ENCODE assay signal across 1 cellular context in the genomic region with DNA sequence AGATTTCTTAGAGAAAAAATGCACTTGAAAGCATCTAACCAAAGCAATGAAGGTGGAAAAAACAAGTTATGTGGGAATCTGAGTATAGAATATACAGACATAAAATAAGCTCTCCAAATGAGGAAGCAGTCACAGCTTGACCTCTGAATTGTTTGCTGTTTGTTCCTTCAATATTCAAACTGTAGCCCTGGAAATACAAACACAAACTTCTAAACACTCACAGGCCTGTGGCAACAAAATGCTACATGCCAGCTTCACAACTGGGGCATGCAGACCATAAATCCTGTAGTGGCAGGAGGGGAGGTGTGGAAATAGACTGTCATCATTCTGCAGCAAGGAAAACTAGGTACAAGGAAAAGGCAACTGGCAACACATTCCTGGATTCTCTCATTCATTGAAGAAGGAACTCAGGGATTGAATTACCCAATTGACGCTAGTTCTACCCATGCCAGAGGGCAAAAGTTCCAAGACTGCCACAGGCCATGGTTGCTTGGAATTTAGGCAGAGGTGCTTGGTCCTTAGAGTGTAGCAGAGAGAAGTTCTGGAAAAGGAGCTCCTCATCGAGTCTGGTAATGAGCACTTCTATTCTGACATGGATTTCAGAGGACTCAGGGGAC.
TF ChIP-seq lines count a peak whose summit lies in the region.

No MANE protein-coding gene starts in this region.

TF ChIP-seq in A549, 52 proteins besides CTCF, POLR2A, EP300 and RAD21 (continued from another document):
- no peak for TF ChIP-seq USF2 (IDR thresholded peaks at IDR 0.05)
- no peak for TF ChIP-seq NR3C1 (IDR thresholded peaks at IDR 0.05)
- peak; percentile 61; the same call in 1 of the 2 replicates for TF ChIP-seq EHF (CRISPR knock-in tag; IDR thresholded peaks at IDR 0.05)
- TF ChIP-seq FOSL2 (IDR thresholded peaks at IDR 0.05), result no peak
- TF ChIP-seq FOSL2 (CRISPR knock-in tag; IDR thresholded peaks at IDR 0.05), result peak; percentile 83
- TF ChIP-seq HEYL (CRISPR knock-in tag; IDR thresholded peaks at IDR 0.05), result peak; percentile 87; the same call in 1 of the 2 replicates
- TF ChIP-seq, protein P1, sequence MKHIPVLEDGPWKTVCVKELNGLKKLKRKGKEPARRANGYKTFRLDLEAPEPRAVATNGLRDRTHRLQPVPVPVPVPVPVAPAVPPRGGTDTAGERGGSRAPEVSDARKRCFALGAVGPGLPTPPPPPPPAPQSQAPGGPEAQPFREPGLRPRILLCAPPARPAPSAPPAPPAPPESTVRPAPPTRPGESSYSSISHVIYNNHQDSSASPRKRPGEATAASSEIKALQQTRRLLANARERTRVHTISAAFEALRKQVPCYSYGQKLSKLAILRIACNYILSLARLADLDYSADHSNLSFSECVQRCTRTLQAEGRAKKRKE (CRISPR knock-in tag; IDR thresholded peaks at IDR 0.05; ENCODE audit: low read depth), result peak; percentile 10; the same call in 1 of the 2 replicates
- TF ChIP-seq, protein P2, sequence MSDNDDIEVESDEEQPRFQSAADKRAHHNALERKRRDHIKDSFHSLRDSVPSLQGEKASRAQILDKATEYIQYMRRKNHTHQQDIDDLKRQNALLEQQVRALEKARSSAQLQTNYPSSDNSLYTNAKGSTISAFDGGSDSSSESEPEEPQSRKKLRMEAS (IDR thresholded peaks at IDR 0.05), result peak; percentile 56
- TF ChIP-seq CHD4 (IDR thresholded peaks at IDR 0.05; ENCODE audit: borderline replicate concordance), result no peak
- TF ChIP-seq HMGXB4 (CRISPR knock-in tag; IDR thresholded peaks at IDR 0.05; ENCODE audit: borderline replicate concordance), result no peak
- TF ChIP-seq CEBPB (IDR thresholded peaks at IDR 0.05), result peak; percentile 80 to 92
- TF ChIP-seq MAZ (IDR thresholded peaks at IDR 0.05; ENCODE audit: borderline replicate concordance, low read depth, low read length), result no peak
- peak; percentile 61; the same call in 1 of the 2 replicates for TF ChIP-seq FOXS1 (CRISPR knock-in tag; IDR thresholded peaks at IDR 0.05)
- TF ChIP-seq JUNB (IDR thresholded peaks at IDR 0.05), result peak; percentile 43
- TF ChIP-seq CHD2 (IDR thresholded peaks at IDR 0.05; ENCODE audit: low read length, partially characterized antibody), result no peak
- no peak for TF ChIP-seq FOSB (CRISPR knock-in tag; IDR thresholded peaks at IDR 0.05)
- TF ChIP-seq, protein P3, sequence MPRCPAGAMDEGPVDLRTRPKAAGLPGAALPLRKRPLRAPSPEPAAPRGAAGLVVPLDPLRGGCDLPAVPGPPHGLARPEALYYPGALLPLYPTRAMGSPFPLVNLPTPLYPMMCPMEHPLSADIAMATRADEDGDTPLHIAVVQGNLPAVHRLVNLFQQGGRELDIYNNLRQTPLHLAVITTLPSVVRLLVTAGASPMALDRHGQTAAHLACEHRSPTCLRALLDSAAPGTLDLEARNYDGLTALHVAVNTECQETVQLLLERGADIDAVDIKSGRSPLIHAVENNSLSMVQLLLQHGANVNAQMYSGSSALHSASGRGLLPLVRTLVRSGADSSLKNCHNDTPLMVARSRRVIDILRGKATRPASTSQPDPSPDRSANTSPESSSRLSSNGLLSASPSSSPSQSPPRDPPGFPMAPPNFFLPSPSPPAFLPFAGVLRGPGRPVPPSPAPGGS (IDR thresholded peaks at IDR 0.05), result peak; percentile 26; the same call in 2 of the 3 replicates
- TF ChIP-seq ZFP36 (IDR thresholded peaks at IDR 0.05; ENCODE audit: borderline replicate concordance, partially characterized antibody), result no peak
- peak; percentile 71 for TF ChIP-seq RARB (CRISPR knock-in tag; IDR thresholded peaks at IDR 0.05)
- TF ChIP-seq SMC3 (IDR thresholded peaks at IDR 0.05), result no peak; the same call in 2 of the 3 replicates
- TF ChIP-seq ZSCAN20 (CRISPR knock-in tag; IDR thresholded peaks at IDR 0.05), result peak; percentile 93
TF ChIP-seq in A549: peak in this region for 19.
